Comparison of ENCODE assay signal across 10 cellular contexts in the genomic region with DNA sequence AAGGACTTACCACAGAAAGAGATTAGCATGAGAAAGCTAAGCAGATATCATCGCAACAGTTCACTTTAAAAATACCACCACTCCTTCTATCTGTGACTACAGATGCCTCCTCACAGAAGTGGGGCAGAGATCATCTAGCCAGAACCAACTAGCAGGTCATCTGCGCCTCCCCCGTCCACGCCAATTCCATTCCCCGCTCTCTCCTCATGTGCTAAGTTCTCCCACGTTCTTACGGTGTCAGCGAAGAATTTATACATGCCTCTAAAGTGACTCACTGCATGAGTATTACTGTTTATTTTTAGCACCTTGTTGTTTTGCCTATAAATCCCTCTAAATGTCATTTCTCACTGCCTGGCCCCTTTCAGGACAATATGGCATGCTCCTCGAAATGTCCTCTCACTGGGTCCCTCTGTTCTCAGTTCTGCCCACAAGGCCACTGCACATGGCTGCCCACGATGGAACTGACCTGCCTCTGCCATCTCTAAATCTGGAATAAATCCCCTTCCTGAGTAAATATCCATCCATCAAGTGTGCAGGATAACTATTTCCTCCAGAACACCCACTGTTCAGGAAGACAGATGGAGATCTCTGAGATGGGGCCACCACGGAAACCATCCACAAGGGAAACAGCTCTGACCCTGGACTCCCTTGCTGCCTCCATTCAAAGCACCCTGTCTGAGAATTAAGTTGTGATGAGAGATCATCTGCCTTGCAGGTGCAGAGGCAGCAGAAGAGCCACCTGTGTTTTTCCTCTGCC.
A peak's percentile ranks its signal among the peaks of the same experiment; 100 is the strongest.
DNase-seq lines count a peak whose midpoint lies in the region; ATAC-seq, FAIRE-seq and TF ChIP-seq lines count a peak whose summit lies in the region.
"Had no signal": no experiment of that assay in that cellular context is flagged by ENCODE, and none has a peak within 500 bp of the region (broad histone marks: within the 10 kb centered on the region; RNA-seq: fewer than 3 reads in every experiment).

No MANE protein-coding gene starts in this region.

- no peaks in the 10 kb centered on the region for H4K20me1 ChIP-seq in Karpas-422 (ENCODE audit: insufficient read depth, low read depth, low read length)
- H4K20me1 ChIP-seq: BLaER1 had no signal

- DNase-seq in 8988T = peak; percentile 21
- peak; percentile 76 for DNase-seq in HTR-8/SVneo (ENCODE audit: insufficient read length, low spot score)
- peak; percentile 92 for DNase-seq in bronchial epithelial cell (ENCODE audit: low read depth)
- DNase-seq in left lung = no peak
- no peak for DNase-seq in Karpas-422
- DNase-seq in NCI-H1417 treated with DMSO at 0.1 percent for 48 hours (lab: John Stamatoyannopoulos, UW) = no peak
- no peak for DNase-seq in NCI-H524 treated with DMSO at 0.1 percent for 48 hours (lab: John Stamatoyannopoulos, UW)

- no peak overlapping the region for H3K4me3 ChIP-seq in bronchial epithelial cell (ENCODE audit: low read depth, low read length)
- no peak overlapping the region for H3K4me3 ChIP-seq in left lung
- H3K4me3 ChIP-seq in Karpas-422 (ENCODE audit: low read length) = no peak overlapping the region
- H3K4me3 ChIP-seq: BLaER1, skin epidermis had no signal

- ATAC-seq in left lung = peak; percentile 44
- no peak for ATAC-seq in HG03565 (IDR thresholded peaks at IDR 0.05; ENCODE audit: unreplicated experiment)

- H3K9ac ChIP-seq in Karpas-422 (ENCODE audit: low read length) = no peak overlapping the region
- H3K9ac ChIP-seq: BLaER1 had no signal

- H3K4me1 ChIP-seq in left lung (peaks cover 0 to 12% of the 10 kb centered on the region in 2 donors), Karpas-422 (ENCODE audit: low read length) (no peaks in the 10 kb centered on the region)

- H3K79me2 ChIP-seq in Karpas-422 (ENCODE audit: low read length) = no peaks in the 10 kb centered on the region

- intact Hi-C loops in left lung (cut with DNase I) = no loop called here

- no peak overlapping the region for H3K27ac ChIP-seq in left lung
- no peak overlapping the region for H3K27ac ChIP-seq in Karpas-422 (ENCODE audit: low read length)
- H3K27ac ChIP-seq: BLaER1, skin epidermis had no signal

- H3K27me3 ChIP-seq in bronchial epithelial cell (ENCODE audit: control insufficient read depth, insufficient read depth, low read length) (no peaks in the 10 kb centered on the region), left lung (peaks cover 0 to 4% of the 10 kb centered on the region in 2 donors), Karpas-422 (ENCODE audit: low read length) (no peaks in the 10 kb centered on the region)
- H3K27me3 ChIP-seq: BLaER1 had no signal

- H3K9me3 ChIP-seq in left lung (no peaks in the 10 kb centered on the region), Karpas-422 (ENCODE audit: low read length) (no peaks in the 10 kb centered on the region)
- H3K9me3 ChIP-seq: BLaER1 had no signal

- no peak overlapping the region for H2AFZ ChIP-seq in Karpas-422 (ENCODE audit: low read length)

- FAIRE-seq in HTR-8/SVneo (lab: Jason Lieb, UNC) = peak; percentile 93
- peak; percentile 88 for FAIRE-seq in bronchial epithelial cell (lab: Jason Lieb, UNC)

- no peaks in the 10 kb centered on the region for H3K9me2 ChIP-seq in Karpas-422 (replicated peaks; ENCODE audit: insufficient read depth, low read length)

- H3K4me2 ChIP-seq in Karpas-422 (ENCODE audit: low read depth, low read length, poor library complexity, severe bottlenecking) = no peak overlapping the region
- H3K4me2 ChIP-seq: BLaER1 had no signal

- TF ChIP-seq CTCF in bronchial epithelial cell (IDR thresholded peaks at IDR 0.05; ENCODE audit: insufficient read depth, low read length, severe bottlenecking) (no peak), left lung (IDR thresholded peaks at IDR 0.05) (no peak)

- H3K36me3 ChIP-seq in bronchial epithelial cell (ENCODE audit: control insufficient read depth, insufficient read depth, low read length) (no peaks in the 10 kb centered on the region), left lung (no peaks in the 10 kb centered on the region), Karpas-422 (ENCODE audit: insufficient read depth, low read length) (no peaks in the 10 kb centered on the region)
- H3K36me3 ChIP-seq: BLaER1 had no signal

Comparison
In these comparisons a context has a peak if more than half of its experiments do, and no peak if none do; other contexts are left out.
1. DNase-seq: peak in 8988T (single experiment), HTR-8/SVneo (single experiment) and bronchial epithelial cell (single experiment); none in left lung (0 of 2), Karpas-422 (single experiment), NCI-H1417 treated with DMSO at 0.1 percent for 48 hours (single experiment) and NCI-H524 treated with DMSO at 0.1 percent for 48 hours (single experiment).